Comparison of ENCODE assay signal across 8 cellular contexts in the genomic region with DNA sequence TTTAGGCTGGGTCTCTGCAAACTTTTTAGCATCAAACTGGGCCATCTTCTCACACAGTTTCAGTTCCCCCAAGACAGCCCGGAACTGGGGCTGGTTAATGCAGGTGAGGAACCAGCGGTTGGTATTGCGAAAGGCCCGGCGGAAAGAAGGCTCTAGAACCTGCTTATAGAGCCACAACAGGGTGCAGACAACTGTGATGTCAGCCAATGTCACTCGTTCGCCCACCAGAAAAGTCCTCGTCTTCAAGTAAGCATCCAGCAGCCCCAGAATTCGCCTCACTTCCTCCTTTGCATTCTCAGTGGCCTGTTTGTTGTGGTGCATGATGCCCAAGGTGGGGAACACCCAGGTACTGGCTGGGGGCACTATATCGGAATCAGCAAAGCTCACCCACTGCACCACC. TPM values are rescaled to one million over a fixed set of nuclear protein-coding genes. Genes with fewer than 3 reads are reported as not detected.
DNase-seq lines count a peak whose midpoint lies in the region; ATAC-seq and TF ChIP-seq lines count a peak whose summit lies in the region.
"Not testable (repeated sequence)": the region's sequence is repeated elsewhere in the genome, so short reads cannot be mapped to it uniquely, and the experiment has no call there.

No MANE protein-coding gene starts in this region.

- H3K27ac Mint-ChIP-seq in CD8-positive, alpha-beta T cell = peak overlapping the region; percentile 39
- not testable (repeated sequence) for H3K27ac Mint-ChIP-seq in effector memory CD8-positive, alpha-beta T cell

- CTCF ChIA-PET in CD8-positive, alpha-beta T cell (lab: Charles Lee) = not testable (repeated sequence)

- H3K9ac ChIP-seq in OCI-LY1 (ENCODE audit: low read length) = not testable (repeated sequence)

- H3K4me2 ChIP-seq in OCI-LY1 (ENCODE audit: low read length) = peak overlapping the region; percentile 27; the same call in 1 of the 2 replicates

- not testable (repeated sequence) for H3K27me3 ChIP-seq in CD8-positive, alpha-beta T cell (ENCODE audit: insufficient read depth, low read length); OCI-LY1 (ENCODE audit: insufficient read depth, low read length)

- H4K20me1 ChIP-seq in OCI-LY1 (ENCODE audit: insufficient read depth, low read length) = not testable (repeated sequence)

- DNase-seq in CD8-positive, alpha-beta T cell = peak in 1 of 7 experiments; percentile 22
- DNase-seq in effector memory CD8-positive, alpha-beta T cell = not testable (repeated sequence)

- H3K36me3 Mint-ChIP-seq in CD8-positive, alpha-beta T cell; effector memory CD8-positive, alpha-beta T cell (ENCODE audit: insufficient read depth): not testable (repeated sequence)

- not testable (repeated sequence) for H3K4me3 ChIP-seq in CD8-positive, alpha-beta T cell (ENCODE audit: low read depth, low read length); OCI-LY1 (ENCODE audit: low read depth, low read length, poor library complexity, severe bottlenecking)

- not testable (repeated sequence) for H3K9me3 ChIP-seq in CD8-positive, alpha-beta T cell (ENCODE audit: low read length); OCI-LY1 (ENCODE audit: low read length)

- ATAC-seq in CD8-positive, alpha-beta T cell = peak; percentile 52
- ATAC-seq in GM18867 (IDR thresholded peaks at IDR 0.05; ENCODE audit: unreplicated experiment) (peak; percentile 98), GM19467 (IDR thresholded peaks at IDR 0.05; ENCODE audit: unreplicated experiment) (peak; percentile 89), GM21825 (IDR thresholded peaks at IDR 0.05; ENCODE audit: unreplicated experiment) (peak; percentile 96), HG02970 (IDR thresholded peaks at IDR 0.05; ENCODE audit: low FRiP score, unreplicated experiment) (peak; percentile 62), HG03442 (IDR thresholded peaks at IDR 0.05; ENCODE audit: unreplicated experiment) (peak; percentile 86)
- ATAC-seq in effector memory CD8-positive, alpha-beta T cell (replicated peaks) = peak; percentile 37

- POLR2A ChIA-PET in CD8-positive, alpha-beta T cell (lab: Charles Lee) = not testable (repeated sequence)

- not testable (repeated sequence) for H3K4me3 Mint-ChIP-seq in CD8-positive, alpha-beta T cell; effector memory CD8-positive, alpha-beta T cell

- H3K9me2 ChIP-seq in OCI-LY1 (ENCODE audit: low read depth, low read length) = not testable (repeated sequence)

- not testable (repeated sequence) for H2AFZ ChIP-seq in OCI-LY1 (ENCODE audit: low read length)

- H3K79me2 ChIP-seq in OCI-LY1 (ENCODE audit: insufficient read depth, low read length) = not testable (repeated sequence)

- H3K4me1 ChIP-seq in CD8-positive, alpha-beta T cell (ENCODE audit: insufficient read depth, low read length) = not testable (repeated sequence)
- peaks cover 16% of the 10 kb centered on the region for H3K4me1 ChIP-seq in OCI-LY1 (ENCODE audit: insufficient read depth, low read length, severe bottlenecking)

- H3K4me1 Mint-ChIP-seq in CD8-positive, alpha-beta T cell (ENCODE audit: low read depth) = peaks cover 29% of the 10 kb centered on the region
- peaks cover 5 to 16% of the 10 kb centered on the region in 2 donors for H3K4me1 Mint-ChIP-seq in effector memory CD8-positive, alpha-beta T cell (ENCODE audit: low read depth in 2 of 2)

- H3K27ac ChIP-seq in CD8-positive, alpha-beta T cell (ENCODE audit: low read depth, low read length) = not testable (repeated sequence)
- peak overlapping the region; percentile 84 for H3K27ac ChIP-seq in OCI-LY1 (ENCODE audit: low read depth, low read length, poor library complexity, severe bottlenecking)

- H3K9me3 Mint-ChIP-seq in CD8-positive, alpha-beta T cell; effector memory CD8-positive, alpha-beta T cell: not testable (repeated sequence)

- not testable (repeated sequence) for TF ChIP-seq CTCF in CD8-positive, alpha-beta T cell (IDR thresholded peaks at IDR 0.05); OCI-LY1 (IDR thresholded peaks at IDR 0.05; ENCODE audit: low read length)

- H3K27me3 Mint-ChIP-seq in CD8-positive, alpha-beta T cell (ENCODE audit: low read depth); effector memory CD8-positive, alpha-beta T cell: not testable (repeated sequence)

- H3F3A ChIP-seq in OCI-LY1 (ENCODE audit: insufficient read depth, low read length) = not testable (repeated sequence)

- intact Hi-C loops in CD8-positive, alpha-beta T cell (cut with DNase I, micrococcal nuclease) = not testable (repeated sequence)

- H3K36me3 ChIP-seq in CD8-positive, alpha-beta T cell (ENCODE audit: insufficient read depth, low read length); OCI-LY1 (ENCODE audit: insufficient read depth, low read length): not testable (repeated sequence)

RNA-seq across cellular contexts. Expression of a gene that starts 46.6 kb away (rescaled TPM):
- total RNA-seq in CD8-positive, alpha-beta T cell = 10 to 100 TPM; 19.0 to 20.4 TPM

Comparison
In these comparisons a context has a peak if more than half of its experiments do, and no peak if none do; other contexts are left out.
1. ATAC-seq: peak in every context shown above with its lines; median percentile 98 in GM18867; 96 in GM21825; 89 in GM19467; 86 in HG03442; 62 in HG02970; 52 in CD8-positive, alpha-beta T cell; 37 in effector memory CD8-positive, alpha-beta T cell.